Comparison of ENCODE assay signal across 1 cellular context in the genomic region with DNA sequence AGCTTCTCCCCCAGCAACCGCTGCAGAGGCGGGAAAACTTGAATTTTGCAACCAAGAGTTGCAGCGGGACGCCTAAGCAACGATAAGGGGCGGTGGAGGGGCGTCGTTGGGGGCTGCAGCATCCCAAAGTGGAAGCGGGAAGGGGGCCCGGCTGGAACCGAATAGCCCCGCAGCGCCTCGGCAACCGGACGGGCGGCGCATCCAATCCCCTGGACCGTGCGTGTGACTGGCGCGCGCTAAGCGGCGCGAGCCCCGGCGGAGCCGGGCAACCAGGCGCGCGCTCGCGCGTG.
TF ChIP-seq lines count a peak whose summit lies in the region.

No MANE protein-coding gene starts in this region.

TF ChIP-seq in K562, 482 proteins besides CTCF, POLR2A, EP300 and RAD21 (continued from another document and continues in another):
- TF ChIP-seq, protein P1, sequence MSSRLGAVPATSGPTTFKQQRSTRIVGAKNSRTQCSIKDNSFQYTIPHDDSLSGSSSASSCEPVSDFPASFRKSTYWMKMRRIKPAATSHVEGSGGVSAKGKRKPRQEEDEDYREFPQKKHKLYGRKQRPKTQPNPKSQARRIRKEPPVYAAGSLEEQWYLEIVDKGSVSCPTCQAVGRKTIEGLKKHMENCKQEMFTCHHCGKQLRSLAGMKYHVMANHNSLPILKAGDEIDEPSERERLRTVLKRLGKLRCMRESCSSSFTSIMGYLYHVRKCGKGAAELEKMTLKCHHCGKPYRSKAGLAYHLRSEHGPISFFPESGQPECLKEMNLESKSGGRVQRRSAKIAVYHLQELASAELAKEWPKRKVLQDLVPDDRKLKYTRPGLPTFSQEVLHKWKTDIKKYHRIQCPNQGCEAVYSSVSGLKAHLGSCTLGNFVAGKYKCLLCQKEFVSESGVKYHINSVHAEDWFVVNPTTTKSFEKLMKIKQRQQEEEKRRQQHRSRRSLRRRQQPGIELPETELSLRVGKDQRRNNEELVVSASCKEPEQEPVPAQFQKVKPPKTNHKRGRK (tag; IDR thresholded peaks at IDR 0.05): no peak
- TF ChIP-seq CBFB (CRISPR knock-in tag; IDR thresholded peaks at IDR 0.05) (0 out of 2 replicates have a peak, but pooled peaks have one; percentile 17), BCOR (IDR thresholded peaks at IDR 0.05) (0 out of 2 replicates have a peak, but pooled peaks have one; percentile 54), ZNF561 (CRISPR knock-in tag; conservative IDR thresholded peaks at IDR 0.05) (no peak), MXI1 (IDR thresholded peaks at IDR 0.05; ENCODE audit: low read depth, low read length) (0 out of 2 replicates have a peak, but pooled peaks have one; percentile 22), NBN (IDR thresholded peaks at IDR 0.05; ENCODE audit: low read depth) (0 out of 2 replicates have a peak, but pooled peaks have one; percentile 24), DIDO1 (tag; IDR thresholded peaks at IDR 0.05; ENCODE audit: low read depth) (0 out of 2 replicates have a peak, but pooled peaks have one; percentile 52), ZC3H8 (IDR thresholded peaks at IDR 0.05) (no peak), ZNF507 (tag; conservative IDR thresholded peaks at IDR 0.05) (no peak), ZNF384 (IDR thresholded peaks at IDR 0.05; ENCODE audit: low read depth, low read length) (no peak), ZNF77 (CRISPR knock-in tag; IDR thresholded peaks at IDR 0.05) (no peak), PHF8 (IDR thresholded peaks at IDR 0.05; ENCODE audit: borderline replicate concordance, low read length) (peak; percentile 44; the same call in 1 of the 2 replicates), SMAD3 (CRISPR knock-in tag; conservative IDR thresholded peaks at IDR 0.05) (no peak), SAFB2 (IDR thresholded peaks at IDR 0.05; ENCODE audit: borderline replicate concordance, low read depth, low read length, severe bottlenecking) (no peak), SAP30 (IDR thresholded peaks at IDR 0.05; ENCODE audit: borderline replicate concordance, insufficient read depth, low read depth, low read length, poor library complexity, severe bottlenecking) (peak; percentile 29), MECOM (CRISPR knock-in tag; IDR thresholded peaks at IDR 0.05) (no peak), PHB2 (IDR thresholded peaks at IDR 0.05; ENCODE audit: low read depth) (no peak), TCF3 (CRISPR knock-in tag; IDR thresholded peaks at IDR 0.05) (no peak), ZNF696 (CRISPR knock-in tag; conservative IDR thresholded peaks at IDR 0.05) (no peak), TRIM24 (IDR thresholded peaks at IDR 0.05) (peak in 1 of 2 experiments; percentile 29; a peak in 1 of 4 replicates), ZNF408 (CRISPR knock-in tag; IDR thresholded peaks at IDR 0.05; ENCODE audit: low read depth) (no peak), TEAD4 (IDR thresholded peaks at IDR 0.05; ENCODE audit: low read length) (no peak), TEAD4 (CRISPR knock-in tag; IDR thresholded peaks at IDR 0.05; ENCODE audit: borderline replicate concordance) (no peak), RBBP5 (IDR thresholded peaks at IDR 0.05; ENCODE audit: borderline replicate concordance, insufficient read depth, low read length, poor library complexity, severe bottlenecking) (peak; percentile 13), PYGO2 (tag; IDR thresholded peaks at IDR 0.05) (no peak), NR2C1 (IDR thresholded peaks at IDR 0.05) (no peak), NR2C1 (tag; IDR thresholded peaks at IDR 0.05) (no peak)
- TF ChIP-seq, protein P2, sequence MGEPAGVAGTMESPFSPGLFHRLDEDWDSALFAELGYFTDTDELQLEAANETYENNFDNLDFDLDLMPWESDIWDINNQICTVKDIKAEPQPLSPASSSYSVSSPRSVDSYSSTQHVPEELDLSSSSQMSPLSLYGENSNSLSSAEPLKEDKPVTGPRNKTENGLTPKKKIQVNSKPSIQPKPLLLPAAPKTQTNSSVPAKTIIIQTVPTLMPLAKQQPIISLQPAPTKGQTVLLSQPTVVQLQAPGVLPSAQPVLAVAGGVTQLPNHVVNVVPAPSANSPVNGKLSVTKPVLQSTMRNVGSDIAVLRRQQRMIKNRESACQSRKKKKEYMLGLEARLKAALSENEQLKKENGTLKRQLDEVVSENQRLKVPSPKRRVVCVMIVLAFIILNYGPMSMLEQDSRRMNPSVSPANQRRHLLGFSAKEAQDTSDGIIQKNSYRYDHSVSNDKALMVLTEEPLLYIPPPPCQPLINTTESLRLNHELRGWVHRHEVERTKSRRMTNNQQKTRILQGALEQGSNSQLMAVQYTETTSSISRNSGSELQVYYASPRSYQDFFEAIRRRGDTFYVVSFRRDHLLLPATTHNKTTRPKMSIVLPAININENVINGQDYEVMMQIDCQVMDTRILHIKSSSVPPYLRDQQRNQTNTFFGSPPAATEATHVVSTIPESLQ (CRISPR knock-in tag; IDR thresholded peaks at IDR 0.05): peak; percentile 82; the same call in 1 of the 2 replicates
- TF ChIP-seq, protein P3, sequence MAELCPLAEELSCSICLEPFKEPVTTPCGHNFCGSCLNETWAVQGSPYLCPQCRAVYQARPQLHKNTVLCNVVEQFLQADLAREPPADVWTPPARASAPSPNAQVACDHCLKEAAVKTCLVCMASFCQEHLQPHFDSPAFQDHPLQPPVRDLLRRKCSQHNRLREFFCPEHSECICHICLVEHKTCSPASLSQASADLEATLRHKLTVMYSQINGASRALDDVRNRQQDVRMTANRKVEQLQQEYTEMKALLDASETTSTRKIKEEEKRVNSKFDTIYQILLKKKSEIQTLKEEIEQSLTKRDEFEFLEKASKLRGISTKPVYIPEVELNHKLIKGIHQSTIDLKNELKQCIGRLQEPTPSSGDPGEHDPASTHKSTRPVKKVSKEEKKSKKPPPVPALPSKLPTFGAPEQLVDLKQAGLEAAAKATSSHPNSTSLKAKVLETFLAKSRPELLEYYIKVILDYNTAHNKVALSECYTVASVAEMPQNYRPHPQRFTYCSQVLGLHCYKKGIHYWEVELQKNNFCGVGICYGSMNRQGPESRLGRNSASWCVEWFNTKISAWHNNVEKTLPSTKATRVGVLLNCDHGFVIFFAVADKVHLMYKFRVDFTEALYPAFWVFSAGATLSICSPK (IDR thresholded peaks at IDR 0.05; ENCODE audit: borderline replicate concordance): no peak
- TF ChIP-seq, protein P4, sequence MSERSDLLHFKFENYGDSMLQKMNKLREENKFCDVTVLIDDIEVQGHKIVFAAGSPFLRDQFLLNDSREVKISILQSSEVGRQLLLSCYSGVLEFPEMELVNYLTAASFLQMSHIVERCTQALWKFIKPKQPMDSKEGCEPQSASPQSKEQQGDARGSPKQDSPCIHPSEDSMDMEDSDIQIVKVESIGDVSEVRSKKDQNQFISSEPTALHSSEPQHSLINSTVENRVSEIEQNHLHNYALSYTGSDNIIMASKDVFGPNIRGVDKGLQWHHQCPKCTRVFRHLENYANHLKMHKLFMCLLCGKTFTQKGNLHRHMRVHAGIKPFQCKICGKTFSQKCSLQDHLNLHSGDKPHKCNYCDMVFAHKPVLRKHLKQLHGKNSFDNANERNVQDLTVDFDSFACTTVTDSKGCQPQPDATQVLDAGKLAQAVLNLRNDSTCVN (CRISPR knock-in tag; IDR thresholded peaks at IDR 0.05): no peak
- TF ChIP-seq, protein P5, sequence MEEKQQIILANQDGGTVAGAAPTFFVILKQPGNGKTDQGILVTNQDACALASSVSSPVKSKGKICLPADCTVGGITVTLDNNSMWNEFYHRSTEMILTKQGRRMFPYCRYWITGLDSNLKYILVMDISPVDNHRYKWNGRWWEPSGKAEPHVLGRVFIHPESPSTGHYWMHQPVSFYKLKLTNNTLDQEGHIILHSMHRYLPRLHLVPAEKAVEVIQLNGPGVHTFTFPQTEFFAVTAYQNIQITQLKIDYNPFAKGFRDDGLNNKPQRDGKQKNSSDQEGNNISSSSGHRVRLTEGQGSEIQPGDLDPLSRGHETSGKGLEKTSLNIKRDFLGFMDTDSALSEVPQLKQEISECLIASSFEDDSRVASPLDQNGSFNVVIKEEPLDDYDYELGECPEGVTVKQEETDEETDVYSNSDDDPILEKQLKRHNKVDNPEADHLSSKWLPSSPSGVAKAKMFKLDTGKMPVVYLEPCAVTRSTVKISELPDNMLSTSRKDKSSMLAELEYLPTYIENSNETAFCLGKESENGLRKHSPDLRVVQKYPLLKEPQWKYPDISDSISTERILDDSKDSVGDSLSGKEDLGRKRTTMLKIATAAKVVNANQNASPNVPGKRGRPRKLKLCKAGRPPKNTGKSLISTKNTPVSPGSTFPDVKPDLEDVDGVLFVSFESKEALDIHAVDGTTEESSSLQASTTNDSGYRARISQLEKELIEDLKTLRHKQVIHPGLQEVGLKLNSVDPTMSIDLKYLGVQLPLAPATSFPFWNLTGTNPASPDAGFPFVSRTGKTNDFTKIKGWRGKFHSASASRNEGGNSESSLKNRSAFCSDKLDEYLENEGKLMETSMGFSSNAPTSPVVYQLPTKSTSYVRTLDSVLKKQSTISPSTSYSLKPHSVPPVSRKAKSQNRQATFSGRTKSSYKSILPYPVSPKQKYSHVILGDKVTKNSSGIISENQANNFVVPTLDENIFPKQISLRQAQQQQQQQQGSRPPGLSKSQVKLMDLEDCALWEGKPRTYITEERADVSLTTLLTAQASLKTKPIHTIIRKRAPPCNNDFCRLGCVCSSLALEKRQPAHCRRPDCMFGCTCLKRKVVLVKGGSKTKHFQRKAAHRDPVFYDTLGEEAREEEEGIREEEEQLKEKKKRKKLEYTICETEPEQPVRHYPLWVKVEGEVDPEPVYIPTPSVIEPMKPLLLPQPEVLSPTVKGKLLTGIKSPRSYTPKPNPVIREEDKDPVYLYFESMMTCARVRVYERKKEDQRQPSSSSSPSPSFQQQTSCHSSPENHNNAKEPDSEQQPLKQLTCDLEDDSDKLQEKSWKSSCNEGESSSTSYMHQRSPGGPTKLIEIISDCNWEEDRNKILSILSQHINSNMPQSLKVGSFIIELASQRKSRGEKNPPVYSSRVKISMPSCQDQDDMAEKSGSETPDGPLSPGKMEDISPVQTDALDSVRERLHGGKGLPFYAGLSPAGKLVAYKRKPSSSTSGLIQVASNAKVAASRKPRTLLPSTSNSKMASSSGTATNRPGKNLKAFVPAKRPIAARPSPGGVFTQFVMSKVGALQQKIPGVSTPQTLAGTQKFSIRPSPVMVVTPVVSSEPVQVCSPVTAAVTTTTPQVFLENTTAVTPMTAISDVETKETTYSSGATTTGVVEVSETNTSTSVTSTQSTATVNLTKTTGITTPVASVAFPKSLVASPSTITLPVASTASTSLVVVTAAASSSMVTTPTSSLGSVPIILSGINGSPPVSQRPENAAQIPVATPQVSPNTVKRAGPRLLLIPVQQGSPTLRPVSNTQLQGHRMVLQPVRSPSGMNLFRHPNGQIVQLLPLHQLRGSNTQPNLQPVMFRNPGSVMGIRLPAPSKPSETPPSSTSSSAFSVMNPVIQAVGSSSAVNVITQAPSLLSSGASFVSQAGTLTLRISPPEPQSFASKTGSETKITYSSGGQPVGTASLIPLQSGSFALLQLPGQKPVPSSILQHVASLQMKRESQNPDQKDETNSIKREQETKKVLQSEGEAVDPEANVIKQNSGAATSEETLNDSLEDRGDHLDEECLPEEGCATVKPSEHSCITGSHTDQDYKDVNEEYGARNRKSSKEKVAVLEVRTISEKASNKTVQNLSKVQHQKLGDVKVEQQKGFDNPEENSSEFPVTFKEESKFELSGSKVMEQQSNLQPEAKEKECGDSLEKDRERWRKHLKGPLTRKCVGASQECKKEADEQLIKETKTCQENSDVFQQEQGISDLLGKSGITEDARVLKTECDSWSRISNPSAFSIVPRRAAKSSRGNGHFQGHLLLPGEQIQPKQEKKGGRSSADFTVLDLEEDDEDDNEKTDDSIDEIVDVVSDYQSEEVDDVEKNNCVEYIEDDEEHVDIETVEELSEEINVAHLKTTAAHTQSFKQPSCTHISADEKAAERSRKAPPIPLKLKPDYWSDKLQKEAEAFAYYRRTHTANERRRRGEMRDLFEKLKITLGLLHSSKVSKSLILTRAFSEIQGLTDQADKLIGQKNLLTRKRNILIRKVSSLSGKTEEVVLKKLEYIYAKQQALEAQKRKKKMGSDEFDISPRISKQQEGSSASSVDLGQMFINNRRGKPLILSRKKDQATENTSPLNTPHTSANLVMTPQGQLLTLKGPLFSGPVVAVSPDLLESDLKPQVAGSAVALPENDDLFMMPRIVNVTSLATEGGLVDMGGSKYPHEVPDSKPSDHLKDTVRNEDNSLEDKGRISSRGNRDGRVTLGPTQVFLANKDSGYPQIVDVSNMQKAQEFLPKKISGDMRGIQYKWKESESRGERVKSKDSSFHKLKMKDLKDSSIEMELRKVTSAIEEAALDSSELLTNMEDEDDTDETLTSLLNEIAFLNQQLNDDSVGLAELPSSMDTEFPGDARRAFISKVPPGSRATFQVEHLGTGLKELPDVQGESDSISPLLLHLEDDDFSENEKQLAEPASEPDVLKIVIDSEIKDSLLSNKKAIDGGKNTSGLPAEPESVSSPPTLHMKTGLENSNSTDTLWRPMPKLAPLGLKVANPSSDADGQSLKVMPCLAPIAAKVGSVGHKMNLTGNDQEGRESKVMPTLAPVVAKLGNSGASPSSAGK (IDR thresholded peaks at IDR 0.05): peak; percentile 52; the same call in 1 of the 2 replicates
- TF ChIP-seq, protein P6, sequence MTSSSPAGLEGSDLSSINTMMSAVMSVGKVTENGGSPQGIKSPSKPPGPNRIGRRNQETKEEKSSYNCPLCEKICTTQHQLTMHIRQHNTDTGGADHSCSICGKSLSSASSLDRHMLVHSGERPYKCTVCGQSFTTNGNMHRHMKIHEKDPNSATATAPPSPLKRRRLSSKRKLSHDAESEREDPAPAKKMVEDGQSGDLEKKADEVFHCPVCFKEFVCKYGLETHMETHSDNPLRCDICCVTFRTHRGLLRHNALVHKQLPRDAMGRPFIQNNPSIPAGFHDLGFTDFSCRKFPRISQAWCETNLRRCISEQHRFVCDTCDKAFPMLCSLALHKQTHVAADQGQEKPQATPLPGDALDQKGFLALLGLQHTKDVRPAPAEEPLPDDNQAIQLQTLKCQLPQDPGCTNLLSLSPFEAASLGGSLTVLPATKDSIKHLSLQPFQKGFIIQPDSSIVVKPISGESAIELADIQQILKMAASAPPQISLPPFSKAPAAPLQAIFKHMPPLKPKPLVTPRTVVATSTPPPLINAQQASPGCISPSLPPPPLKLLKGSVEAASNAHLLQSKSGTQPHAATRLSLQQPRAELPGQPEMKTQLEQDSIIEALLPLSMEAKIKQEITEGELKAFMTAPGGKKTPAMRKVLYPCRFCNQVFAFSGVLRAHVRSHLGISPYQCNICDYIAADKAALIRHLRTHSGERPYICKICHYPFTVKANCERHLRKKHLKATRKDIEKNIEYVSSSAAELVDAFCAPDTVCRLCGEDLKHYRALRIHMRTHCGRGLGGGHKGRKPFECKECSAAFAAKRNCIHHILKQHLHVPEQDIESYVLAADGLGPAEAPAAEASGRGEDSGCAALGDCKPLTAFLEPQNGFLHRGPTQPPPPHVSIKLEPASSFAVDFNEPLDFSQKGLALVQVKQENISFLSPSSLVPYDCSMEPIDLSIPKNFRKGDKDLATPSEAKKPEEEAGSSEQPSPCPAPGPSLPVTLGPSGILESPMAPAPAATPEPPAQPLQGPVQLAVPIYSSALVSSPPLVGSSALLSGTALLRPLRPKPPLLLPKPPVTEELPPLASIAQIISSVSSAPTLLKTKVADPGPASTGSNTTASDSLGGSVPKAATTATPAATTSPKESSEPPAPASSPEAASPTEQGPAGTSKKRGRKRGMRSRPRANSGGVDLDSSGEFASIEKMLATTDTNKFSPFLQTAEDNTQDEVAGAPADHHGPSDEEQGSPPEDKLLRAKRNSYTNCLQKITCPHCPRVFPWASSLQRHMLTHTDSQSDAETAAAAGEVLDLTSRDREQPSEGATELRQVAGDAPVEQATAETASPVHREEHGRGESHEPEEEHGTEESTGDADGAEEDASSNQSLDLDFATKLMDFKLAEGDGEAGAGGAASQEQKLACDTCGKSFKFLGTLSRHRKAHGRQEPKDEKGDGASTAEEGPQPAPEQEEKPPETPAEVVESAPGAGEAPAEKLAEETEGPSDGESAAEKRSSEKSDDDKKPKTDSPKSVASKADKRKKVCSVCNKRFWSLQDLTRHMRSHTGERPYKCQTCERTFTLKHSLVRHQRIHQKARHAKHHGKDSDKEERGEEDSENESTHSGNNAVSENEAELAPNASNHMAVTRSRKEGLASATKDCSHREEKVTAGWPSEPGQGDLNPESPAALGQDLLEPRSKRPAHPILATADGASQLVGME (CRISPR knock-in tag; IDR thresholded peaks at IDR 0.05): 0 out of 2 replicates have a peak, but pooled peaks have one; percentile 31
